ENCODE assay signal across 10 cellular contexts in genomic region chr6:157814883-157815282, GRCh38. TPM values are rescaled to one million over a fixed set of nuclear protein-coding genes. Genes with fewer than 3 reads are reported as not detected.
DNase-seq lines count a peak whose midpoint lies in the region; ATAC-seq and TF ChIP-seq lines count a peak whose summit lies in the region.
"Had no signal": no experiment of that assay in that cellular context is flagged by ENCODE, and none has a peak within 500 bp of the region (broad histone marks: within the 10 kb centered on the region; RNA-seq: fewer than 3 reads in every experiment).

No MANE protein-coding gene starts in this region.

- no peak overlapping the region for H2BK15ac ChIP-seq in mesenchymal stem cell (ENCODE audit: low read depth, poor library complexity, severe bottlenecking)

- no peak overlapping the region for H4K91ac ChIP-seq in mesenchymal stem cell (ENCODE audit: low read length)

- H3K14ac ChIP-seq in mesenchymal stem cell (ENCODE audit: low read length in 2 of 2) = no peak overlapping the region

- H3K36me3 Mint-ChIP-seq in endodermal cell (ENCODE audit: low read depth) = no peaks in the 10 kb centered on the region

- no peaks in the 10 kb centered on the region for H3K9me2 ChIP-seq in DOHH2 (replicated peaks; ENCODE audit: control insufficient read depth, low read length)

- peaks cover 3% of the 10 kb centered on the region for H3K27me3 Mint-ChIP-seq in endodermal cell (ENCODE audit: insufficient read depth)

- H3K27ac Mint-ChIP-seq in endodermal cell = no peak overlapping the region
- H3K27ac Mint-ChIP-seq: activated CD4-positive, alpha-beta memory T cell treated with anti-CD3 and anti-CD28 coated beads, Interleukin-2, amount 10 ng/mL, durations not matched to agents 7 days and 5 days had no signal

- H3K9me3 Mint-ChIP-seq in endodermal cell = no peaks in the 10 kb centered on the region
- H3K9me3 Mint-ChIP-seq: activated CD4-positive, alpha-beta memory T cell treated with anti-CD3 and anti-CD28 coated beads, Interleukin-2, amount 10 ng/mL, durations not matched to agents 7 days and 5 days had no signal

- DNase-seq in KBM-7 = peak; percentile 91
- no peak for DNase-seq in mesenchymal stem cell
- no peak for DNase-seq in NCI-H1092 treated with DMSO at 0.1 percent for 48 hours (lab: John Stamatoyannopoulos, UW)
- no peak for DNase-seq in endodermal cell
- DNase-seq in ovary = no peak
- DNase-seq in anterior cingulate cortex (lab: John Stamatoyannopoulos, UW) = no peak
- DNase-seq: activated CD4-positive, alpha-beta memory T cell treated with anti-CD3 and anti-CD28 coated beads, Interleukin-2, amount 10 ng/mL, durations not matched to agents 7 days and 5 days had no signal

- no peaks in the 10 kb centered on the region for H3K9me3 ChIP-seq in DOHH2 (ENCODE audit: control insufficient read depth, insufficient read depth, low read length)
- no peaks in the 10 kb centered on the region for H3K9me3 ChIP-seq in mesenchymal stem cell (ENCODE audit: control insufficient read depth, low read length)
- no peaks in the 10 kb centered on the region for H3K9me3 ChIP-seq in endodermal cell (ENCODE audit: control insufficient read depth, low read length)
- no peaks in the 10 kb centered on the region for H3K9me3 ChIP-seq in ovary

- TF ChIP-seq CTCF in DOHH2 (IDR thresholded peaks at IDR 0.05; ENCODE audit: low read depth, low read length, poor library complexity, severe bottlenecking) (no peak), endodermal cell (conservative IDR thresholded peaks at IDR 0.05) (no peak), ovary (IDR thresholded peaks at IDR 0.05) (no peak)

- ATAC-seq in GM21390 (IDR thresholded peaks at IDR 0.05; ENCODE audit: unreplicated experiment) = peak; percentile 89
- ATAC-seq: Panc1 had no signal

- 0 out of 2 replicates have a peak, but pooled peaks cover 3% of the 10 kb centered on the region for H3F3A ChIP-seq in DOHH2 (ENCODE audit: control insufficient read depth, insufficient read depth)

- peak overlapping the region; percentile 92 for H3K9ac ChIP-seq in mesenchymal stem cell (ENCODE audit: low read length)
- no peak overlapping the region for H3K9ac ChIP-seq in endodermal cell (ENCODE audit: extremely low read depth, low read length, poor library complexity, severe bottlenecking)

- no peak for TF ChIP-seq EP300 in ovary (IDR thresholded peaks at IDR 0.05)

- peaks cover 7% of the 10 kb centered on the region for H3K4me1 Mint-ChIP-seq in endodermal cell

- in situ Hi-C loops in KBM-7 (cut with MboI; ENCODE audit: low pct_unique_long_range_greater_than_20kb, low sequenced_read_pairs) = no loop called here

- peaks cover 21% of the 10 kb centered on the region for H3K27me3 ChIP-seq in DOHH2 (ENCODE audit: control insufficient read depth, low read length)
- H3K27me3 ChIP-seq in mesenchymal stem cell (ENCODE audit: control insufficient read depth in 1 of 2, insufficient read depth in 1 of 2, low read length in 2 of 2) = no peaks in the 10 kb centered on the region
- no peaks in the 10 kb centered on the region for H3K27me3 ChIP-seq in endodermal cell (ENCODE audit: control insufficient read depth, insufficient read depth, low read length, poor library complexity, severe bottlenecking)
- no peaks in the 10 kb centered on the region for H3K27me3 ChIP-seq in ovary

- H2AK5ac ChIP-seq in mesenchymal stem cell (ENCODE audit: low read length, severe bottlenecking) = no peak overlapping the region

- intact Hi-C loops in ovary (cut with DNase I) = no loop called here

- no peak overlapping the region for H3K4me3 Mint-ChIP-seq in endodermal cell
- H3K4me3 Mint-ChIP-seq: activated CD4-positive, alpha-beta memory T cell treated with anti-CD3 and anti-CD28 coated beads, Interleukin-2, amount 10 ng/mL, durations not matched to agents 7 days and 5 days had no signal

- TF ChIP-seq POLR2A in ovary (IDR thresholded peaks at IDR 0.05) = no peak

- WGBS in mesenchymal stem cell = 100% methylated on average over 1 of the region's 4 CpGs
- WGBS in endodermal cell (ENCODE audit: insufficient coverage in 1 of 2, insufficient read length in 1 of 2), 2 experiments = 82 to 94% methylated on average over 2 to 4 of the region's 4 CpGs
- 55 to 82% (median 59%) methylated on average over 4 of the region's 4 CpGs for WGBS in ovary, 3 donors

- no peak overlapping the region for H2BK120ac ChIP-seq in mesenchymal stem cell (ENCODE audit: low read depth, low read length)

- no peak overlapping the region for H2BK5ac ChIP-seq in mesenchymal stem cell (ENCODE audit: low read depth, low read length, poor library complexity, severe bottlenecking)

- H3K27ac ChIP-seq in DOHH2 (ENCODE audit: low read depth, low read length) (peak overlapping the region; percentile 19; the same call in 1 of the 2 replicates), mesenchymal stem cell (ENCODE audit: low read length, poor library complexity, severe bottlenecking) (no peak overlapping the region), endodermal cell (ENCODE audit: low read depth, low read length) (no peak overlapping the region), ovary (peak overlapping the region in 1 of 2 donors; percentile 86)

- 0 out of 2 replicates have a peak overlapping the region, but pooled peaks have one; percentile 26 for H3K4me3 ChIP-seq in DOHH2 (ENCODE audit: low read length)
- H3K4me3 ChIP-seq in mesenchymal stem cell (ENCODE audit: insufficient read depth in 1 of 2, low read depth in 1 of 2, low read length in 2 of 2) = no peak overlapping the region
- no peak overlapping the region for H3K4me3 ChIP-seq in endodermal cell (ENCODE audit: low read length)
- H3K4me3 ChIP-seq in ovary = no peak overlapping the region

- no peak overlapping the region for H2AFZ ChIP-seq in mesenchymal stem cell (ENCODE audit: low read depth, low read length)

- H4K8ac ChIP-seq in mesenchymal stem cell (ENCODE audit: low read length) = no peak overlapping the region

- no peaks in the 10 kb centered on the region for H3K79me1 ChIP-seq in mesenchymal stem cell (replicated peaks; ENCODE audit: low read length, poor library complexity, severe bottlenecking)

- no peak overlapping the region for H3K18ac ChIP-seq in mesenchymal stem cell (ENCODE audit: low read depth in 1 of 2, low read length in 2 of 2)

- no peak overlapping the region for H3K4ac ChIP-seq in mesenchymal stem cell (ENCODE audit: low read depth in 1 of 2, low read length in 2 of 2)

- no peaks in the 10 kb centered on the region for H3K79me2 ChIP-seq in DOHH2 (ENCODE audit: control insufficient read depth, low read length)

- H3K4me1 ChIP-seq in DOHH2 (ENCODE audit: control insufficient read depth, low read length) = peaks cover 28% of the 10 kb centered on the region
- peaks cover 4% of the 10 kb centered on the region for H3K4me1 ChIP-seq in mesenchymal stem cell (ENCODE audit: control insufficient read depth, insufficient read depth, low read depth, low read length)
- H3K4me1 ChIP-seq in endodermal cell (ENCODE audit: control insufficient read depth, insufficient read depth, low read length) = no peaks in the 10 kb centered on the region
- peaks cover 19% of the 10 kb centered on the region for H3K4me1 ChIP-seq in ovary (ENCODE audit: insufficient read depth)

- no peaks in the 10 kb centered on the region for H4K20me1 ChIP-seq in DOHH2 (ENCODE audit: control insufficient read depth, insufficient read depth, low read depth, low read length)

- H3K36me3 ChIP-seq in DOHH2 (ENCODE audit: control insufficient read depth, low read length) (no peaks in the 10 kb centered on the region), mesenchymal stem cell (ENCODE audit: control insufficient read depth in 1 of 2, insufficient read depth in 2 of 2, low read depth in 1 of 2, low read length in 2 of 2) (no peaks in the 10 kb centered on the region), endodermal cell (ENCODE audit: control insufficient read depth, insufficient read depth, low read length) (no peaks in the 10 kb centered on the region), ovary (no peaks in the 10 kb centered on the region)

- no peak overlapping the region for H2BK12ac ChIP-seq in mesenchymal stem cell (ENCODE audit: low read length in 2 of 2)

- H3K4me2 ChIP-seq in DOHH2 (ENCODE audit: low read length) = peak overlapping the region; percentile 42
- no peak overlapping the region for H3K4me2 ChIP-seq in mesenchymal stem cell (ENCODE audit: low read length, poor library complexity, severe bottlenecking)

- H3K23ac ChIP-seq in mesenchymal stem cell (ENCODE audit: low read length in 2 of 2) = no peak overlapping the region

RNA-seq across cellular contexts. Expression of gene SNX9, which starts 8.2 kb away (rescaled TPM):
- polyA plus RNA-seq in mesenchymal stem cell (2013, experiment 1 of 2) = 40.4 TPM
- 41.1 TPM for polyA plus RNA-seq in mesenchymal stem cell (2013, experiment 2 of 2)
- 10 to 100 TPM; 30.6 to 33.0 TPM for total RNA-seq in endodermal cell
- 18.8 TPM for polyA plus RNA-seq in endodermal cell (2013, experiment 1 of 2)
- polyA plus RNA-seq in endodermal cell (2013, experiment 2 of 2) = 20.0 TPM
- 10 to 100 TPM; 32.9 to 47.8 (median 38.7) TPM for total RNA-seq in ovary
- polyA plus RNA-seq in ovary = 10 to 100 TPM; 31.2 to 48.0 TPM
